ENCODE assay signal across 13 cellular contexts in genomic region chr10:31751401-31752080, GRCh38.
DNase-seq lines count a peak whose midpoint lies in the region; ATAC-seq, FAIRE-seq and TF ChIP-seq lines count a peak whose summit lies in the region.
"Had no signal": no experiment of that assay in that cellular context is flagged by ENCODE, and none has a peak within 500 bp of the region (broad histone marks: within the 10 kb centered on the region; RNA-seq: fewer than 3 reads in every experiment).

No MANE protein-coding gene starts in this region.

- DNase-seq in MV-4-11 (lab: John Stamatoyannopoulos, UW) = peak; percentile 75
- DNase-seq in adrenal gland = peak in 6 of 7 donors; percentile 35 to 71 (median 56)
- peak; percentile 8 for DNase-seq in inferior parietal cortex (ENCODE audit: extremely low spot score)
- DNase-seq in stimulated activated effector memory CD8-positive, alpha-beta T cell treated with anti-CD3 and anti-CD28 coated beads, Interleukin-12 subunit alpha, Interleukin-12 subunit beta, amount 100 ng/mL, for 72 hours (ENCODE audit: low spot score in 2 of 2) = no peak
- DNase-seq in frontal cortex (ENCODE audit: low spot score in 2 of 2) = no peak
- no peak for DNase-seq in HFFc6
- no peak for DNase-seq in activated CD4-positive, alpha-beta T cell treated with anti-CD3 and anti-CD28 coated beads, Interleukin-2, amount 10 ng/mL, durations not matched to agents 24 days and 14 days
- DNase-seq in GM19240 (ENCODE audit: insufficient read length, low spot score) = no peak
- DNase-seq: activated CD4-positive, CD25-positive, alpha-beta regulatory T cell treated with anti-CD3 and anti-CD28 coated beads, Interleukin-2, amount 50 U/mL, for 72 hours; activated gamma-delta T cell; CD8-positive, alpha-beta memory T cell; NCI-H1092 treated with DMSO at 0.1 percent for 48 hours; NCI-H446 had no signal

- H3K9me3 ChIP-seq in adrenal gland (replicated peaks in 1 of 3) = no peaks in the 10 kb centered on the region

- no peaks in the 10 kb centered on the region for H3K9me3 Mint-ChIP-seq in stimulated activated effector memory CD8-positive, alpha-beta T cell treated with anti-CD3 and anti-CD28 coated beads, Interleukin-12 subunit alpha, Interleukin-12 subunit beta, amount 100 ng/mL, for 72 hours
- no peaks in the 10 kb centered on the region for H3K9me3 Mint-ChIP-seq in HFFc6
- H3K9me3 Mint-ChIP-seq in activated CD4-positive, alpha-beta T cell treated with anti-CD3 and anti-CD28 coated beads, Interleukin-2, amount 10 ng/mL, durations not matched to agents 24 days and 14 days = no peaks in the 10 kb centered on the region
- H3K9me3 Mint-ChIP-seq: CD8-positive, alpha-beta memory T cell had no signal

- H3K4me1 Mint-ChIP-seq in stimulated activated effector memory CD8-positive, alpha-beta T cell treated with anti-CD3 and anti-CD28 coated beads, Interleukin-12 subunit alpha, Interleukin-12 subunit beta, amount 100 ng/mL, for 72 hours = peaks cover 10% of the 10 kb centered on the region
- H3K4me1 Mint-ChIP-seq in HFFc6 (ENCODE audit: low read depth) = peaks cover 24% of the 10 kb centered on the region
- H3K4me1 Mint-ChIP-seq in activated CD4-positive, alpha-beta T cell treated with anti-CD3 and anti-CD28 coated beads, Interleukin-2, amount 10 ng/mL, durations not matched to agents 24 days and 14 days = peaks cover 18% of the 10 kb centered on the region
- H3K4me1 Mint-ChIP-seq: CD8-positive, alpha-beta memory T cell had no signal

- H3K4me3 ChIP-seq in adrenal gland = no peak overlapping the region

- intact Hi-C loops in adrenal gland (cut with DNase I) = no loop called here
- intact Hi-C loops in activated CD4-positive, alpha-beta T cell treated with anti-CD3 and anti-CD28 coated beads, Interleukin-2, amount 10 ng/mL, durations not matched to agents 24 days and 14 days (cut with micrococcal nuclease) = no loop called here

- H3K36me3 ChIP-seq in adrenal gland (replicated peaks in 1 of 2) = no peaks in the 10 kb centered on the region

- FAIRE-seq in frontal cortex (lab: Jason Lieb, UNC) = no peak

- H3K27me3 Mint-ChIP-seq in HFFc6 (ENCODE audit: insufficient read depth) = no peaks in the 10 kb centered on the region
- no peaks in the 10 kb centered on the region for H3K27me3 Mint-ChIP-seq in activated CD4-positive, alpha-beta T cell treated with anti-CD3 and anti-CD28 coated beads, Interleukin-2, amount 10 ng/mL, durations not matched to agents 24 days and 14 days

- TF ChIP-seq CTCF in adrenal gland (IDR thresholded peaks at IDR 0.05) = peak in 1 of 6 experiments; percentile 11
- no peak for TF ChIP-seq CTCF in HFFc6 (IDR thresholded peaks at IDR 0.05)

- H3K4me1 ChIP-seq in adrenal gland (replicated peaks in 1 of 2) = peaks cover 12 to 44% of the 10 kb centered on the region in 2 donors

- no peak overlapping the region for H3K4me3 Mint-ChIP-seq in stimulated activated effector memory CD8-positive, alpha-beta T cell treated with anti-CD3 and anti-CD28 coated beads, Interleukin-12 subunit alpha, Interleukin-12 subunit beta, amount 100 ng/mL, for 72 hours
- no peak overlapping the region for H3K4me3 Mint-ChIP-seq in HFFc6
- no peak overlapping the region for H3K4me3 Mint-ChIP-seq in activated CD4-positive, alpha-beta T cell treated with anti-CD3 and anti-CD28 coated beads, Interleukin-2, amount 10 ng/mL, durations not matched to agents 24 days and 14 days
- H3K4me3 Mint-ChIP-seq: CD8-positive, alpha-beta memory T cell had no signal

- H3K27me3 ChIP-seq in adrenal gland = no peaks in the 10 kb centered on the region

- ATAC-seq in stimulated activated effector memory CD8-positive, alpha-beta T cell treated with anti-CD3 and anti-CD28 coated beads, Interleukin-12 subunit alpha, Interleukin-12 subunit beta, amount 100 ng/mL, for 72 hours = peak; percentile 33

- H3K27ac ChIP-seq in adrenal gland = peak overlapping the region in 2 of 5 donors; percentile 48 to 59

- WGBS in adrenal gland, 4 donors = 73 to 82% (median 74%) methylated on average over 13 to 14 of the region's 14 CpGs

- H3K36me3 Mint-ChIP-seq in stimulated activated effector memory CD8-positive, alpha-beta T cell treated with anti-CD3 and anti-CD28 coated beads, Interleukin-12 subunit alpha, Interleukin-12 subunit beta, amount 100 ng/mL, for 72 hours = no peaks in the 10 kb centered on the region
- H3K36me3 Mint-ChIP-seq in HFFc6 (ENCODE audit: low read depth) = no peaks in the 10 kb centered on the region
- no peaks in the 10 kb centered on the region for H3K36me3 Mint-ChIP-seq in activated CD4-positive, alpha-beta T cell treated with anti-CD3 and anti-CD28 coated beads, Interleukin-2, amount 10 ng/mL, durations not matched to agents 24 days and 14 days (ENCODE audit: low read depth)
- H3K36me3 Mint-ChIP-seq: CD8-positive, alpha-beta memory T cell had no signal

- H3K27ac Mint-ChIP-seq in stimulated activated effector memory CD8-positive, alpha-beta T cell treated with anti-CD3 and anti-CD28 coated beads, Interleukin-12 subunit alpha, Interleukin-12 subunit beta, amount 100 ng/mL, for 72 hours = no peak overlapping the region
- no peak overlapping the region for H3K27ac Mint-ChIP-seq in HFFc6
- H3K27ac Mint-ChIP-seq in activated CD4-positive, alpha-beta T cell treated with anti-CD3 and anti-CD28 coated beads, Interleukin-2, amount 10 ng/mL, durations not matched to agents 24 days and 14 days = no peak overlapping the region

- no peak for TF ChIP-seq POLR2A in adrenal gland (IDR thresholded peaks at IDR 0.05)

Comparison
In these comparisons a context has a peak if more than half of its experiments do, and no peak if none do; other contexts are left out.
1. DNase-seq: peak in MV-4-11 (single experiment), adrenal gland (6 of 7) and inferior parietal cortex (single experiment); none in stimulated activated effector memory CD8-positive, alpha-beta T cell treated with anti-CD3 and anti-CD28 coated beads, Interleukin-12 subunit alpha, Interleukin-12 subunit beta, amount 100 ng/mL, for 72 hours (0 of 2), frontal cortex (0 of 2), HFFc6 (single experiment), activated CD4-positive, alpha-beta T cell treated with anti-CD3 and anti-CD28 coated beads, Interleukin-2, amount 10 ng/mL, durations not matched to agents 24 days and 14 days (single experiment) and GM19240 (single experiment).